10 cellular contexts compared by ENCODE assay signal in genomic region chr6:13431861-13432465, GRCh38. TPM values are rescaled to one million over a fixed set of nuclear protein-coding genes. Genes with fewer than 3 reads are reported as not detected.
DNase-seq lines count a peak whose midpoint lies in the region; ATAC-seq lines count a peak whose summit lies in the region.
"Had no signal": no experiment of that assay in that cellular context is flagged by ENCODE, and none has a peak within 500 bp of the region (broad histone marks: within the 10 kb centered on the region; RNA-seq: fewer than 3 reads in every experiment).

No MANE protein-coding gene starts in this region.

- H3K27ac Mint-ChIP-seq in activated CD8-positive, alpha-beta T cell treated with anti-CD3 and anti-CD28 coated beads, Interleukin-2, amount 10 ng/mL, durations not matched to agents 7 days and 5 days = peak overlapping the region; percentile 84

- POLR2A ChIA-PET in activated CD8-positive, alpha-beta T cell treated with anti-CD3 and anti-CD28 coated beads, Interleukin-2, amount 10 ng/mL, durations not matched to agents 7 days and 5 days (lab: Charles Lee) = interaction anchor here (0.8 to 1.7 kb wide), 3 partner anchors 76 to 142 kb away, joined by 3 to 4 read pairs (median 4); partner anchors contain the start of gene SIRT5

- 54 to 60% methylated on average over 5 of the region's 5 CpGs for WGBS in GM23248 (ENCODE audit: low coverage in 1 of 2, low lambda C conversion rate in 2 of 2, missing lambda C conversion rate in 2 of 2), 2 experiments

- H3K4me3 ChIP-seq in GM23248 = no peak overlapping the region
- no peak overlapping the region for H3K4me3 ChIP-seq in iPS-20b (ENCODE audit: low read length)
- H3K4me3 ChIP-seq: thoracic aorta had no signal

- no peaks in the 10 kb centered on the region for H3K79me2 ChIP-seq in GM23248 (ENCODE audit: insufficient read depth)

- H3K4me1 ChIP-seq in GM23248 (ENCODE audit: insufficient read depth) = no peaks in the 10 kb centered on the region
- peaks cover 24% of the 10 kb centered on the region; the same call in 1 of the 2 replicates for H3K4me1 ChIP-seq in iPS-20b (ENCODE audit: insufficient read depth, low read length)

- CTCF ChIA-PET in activated CD8-positive, alpha-beta T cell treated with anti-CD3 and anti-CD28 coated beads, Interleukin-2, amount 10 ng/mL, durations not matched to agents 7 days and 5 days (lab: Charles Lee) = interaction anchor here (0.7 to 1.9 kb wide), 12 partner anchors 18 to 144 kb away, joined by 3 to 7 read pairs (median 4); partner anchors contain the start of genes SIRT5 and TBC1D7

- H2AFZ ChIP-seq in GM23248 = no peak overlapping the region

- H3K9me3 Mint-ChIP-seq in activated CD8-positive, alpha-beta T cell treated with anti-CD3 and anti-CD28 coated beads, Interleukin-2, amount 10 ng/mL, durations not matched to agents 7 days and 5 days (ENCODE audit: insufficient read depth) = no peaks in the 10 kb centered on the region

- H3K27ac ChIP-seq in GM23248 (no peak overlapping the region), iPS-20b (ENCODE audit: low read length) (no peak overlapping the region)
- H3K27ac ChIP-seq: thoracic aorta had no signal

- peak; percentile 14 for DNase-seq in A172 (ENCODE audit: low spot score)
- DNase-seq in GM23248 = peak; percentile 35
- peak; percentile 57 for DNase-seq in activated CD8-positive, alpha-beta T cell treated with anti-CD3 and anti-CD28 coated beads, Interleukin-2, amount 10 ng/mL, durations not matched to agents 7 days and 5 days
- no peak for DNase-seq in GM19240 (ENCODE audit: insufficient read length, low spot score)
- DNase-seq: posterior cingulate gyrus had no signal

- no peaks in the 10 kb centered on the region for H3K36me3 ChIP-seq in GM23248 (ENCODE audit: low read depth)
- H3K36me3 ChIP-seq in iPS-20b (ENCODE audit: insufficient read depth, low read depth, low read length) = no peaks in the 10 kb centered on the region
- H3K36me3 ChIP-seq: thoracic aorta had no signal

- no peak overlapping the region for H3K9ac ChIP-seq in GM23248
- 0 out of 2 replicates have a peak overlapping the region, but pooled peaks have one; percentile 43 for H3K9ac ChIP-seq in iPS-20b (ENCODE audit: low read depth, low read length)

- no peaks in the 10 kb centered on the region for H3K27me3 ChIP-seq in GM23248 (replicated peaks; ENCODE audit: insufficient read depth)
- H3K27me3 ChIP-seq in iPS-20b (ENCODE audit: insufficient read depth, low read length) = no peaks in the 10 kb centered on the region

- H3K4me3 Mint-ChIP-seq in activated CD8-positive, alpha-beta T cell treated with anti-CD3 and anti-CD28 coated beads, Interleukin-2, amount 10 ng/mL, durations not matched to agents 7 days and 5 days = peak overlapping the region; percentile 64

- no peaks in the 10 kb centered on the region for H3K27me3 Mint-ChIP-seq in activated CD8-positive, alpha-beta T cell treated with anti-CD3 and anti-CD28 coated beads, Interleukin-2, amount 10 ng/mL, durations not matched to agents 7 days and 5 days (ENCODE audit: low read depth)

- no peaks in the 10 kb centered on the region for H4K20me1 ChIP-seq in GM23248 (ENCODE audit: insufficient read depth)

- H3K9me2 ChIP-seq in GM23248 (ENCODE audit: insufficient read depth) = no peaks in the 10 kb centered on the region

- H3K9me3 ChIP-seq in GM23248 (ENCODE audit: low read depth) = no peaks in the 10 kb centered on the region
- H3K9me3 ChIP-seq in iPS-20b (ENCODE audit: insufficient read depth, low read depth, low read length) = no peaks in the 10 kb centered on the region
- H3K9me3 ChIP-seq: thoracic aorta had no signal

- H3K36me3 Mint-ChIP-seq in activated CD8-positive, alpha-beta T cell treated with anti-CD3 and anti-CD28 coated beads, Interleukin-2, amount 10 ng/mL, durations not matched to agents 7 days and 5 days (ENCODE audit: low read depth) = peaks cover 21% of the 10 kb centered on the region

- H3F3A ChIP-seq in GM23248 (ENCODE audit: insufficient read depth) = no peaks in the 10 kb centered on the region

- H3K4me1 Mint-ChIP-seq in activated CD8-positive, alpha-beta T cell treated with anti-CD3 and anti-CD28 coated beads, Interleukin-2, amount 10 ng/mL, durations not matched to agents 7 days and 5 days (ENCODE audit: low read depth) = peaks cover 92% of the 10 kb centered on the region

- peak; percentile 24 for ATAC-seq in activated CD8-positive, alpha-beta T cell treated with anti-CD3 and anti-CD28 coated beads, Interleukin-2, amount 10 ng/mL, durations not matched to agents 7 days and 5 days
- ATAC-seq in GM21576 (IDR thresholded peaks at IDR 0.05; ENCODE audit: unreplicated experiment) = no peak
- ATAC-seq in HG03039 (IDR thresholded peaks at IDR 0.05; ENCODE audit: unreplicated experiment) = no peak
- ATAC-seq in GM21381 (IDR thresholded peaks at IDR 0.05; ENCODE audit: unreplicated experiment) = no peak

- in situ Hi-C loops in GM23248 (cut with MboI) = no loop called here

- H3K4me2 ChIP-seq in GM23248 (ENCODE audit: unreplicated experiment) = no peak overlapping the region

RNA-seq across cellular contexts. Expression of gene GFOD1, which starts 55.4 kb away (rescaled TPM):
- total RNA-seq in A172 (2014; rRNA removed; shearing (Covaris generic)) = 2.5 and 3.3 TPM in 2 replicates
- total RNA-seq in GM23248 (2014; rRNA removed; shearing (Covaris generic)) = 0.97 and 1.6 TPM in 2 replicates
- polyA plus RNA-seq in GM23248 (2016; fragmentation: Nextera tagmentation; extraction: Ambion mirVana) = 0.74 and 0.84 TPM in 2 replicates
- 1 to 10 TPM; 8.0 to 8.7 TPM for total RNA-seq in activated CD8-positive, alpha-beta T cell treated with anti-CD3 and anti-CD28 coated beads, Interleukin-2, amount 10 ng/mL, durations not matched to agents 7 days and 5 days
